Comparison of ENCODE assay signal across 12 cellular contexts in the genomic region with DNA sequence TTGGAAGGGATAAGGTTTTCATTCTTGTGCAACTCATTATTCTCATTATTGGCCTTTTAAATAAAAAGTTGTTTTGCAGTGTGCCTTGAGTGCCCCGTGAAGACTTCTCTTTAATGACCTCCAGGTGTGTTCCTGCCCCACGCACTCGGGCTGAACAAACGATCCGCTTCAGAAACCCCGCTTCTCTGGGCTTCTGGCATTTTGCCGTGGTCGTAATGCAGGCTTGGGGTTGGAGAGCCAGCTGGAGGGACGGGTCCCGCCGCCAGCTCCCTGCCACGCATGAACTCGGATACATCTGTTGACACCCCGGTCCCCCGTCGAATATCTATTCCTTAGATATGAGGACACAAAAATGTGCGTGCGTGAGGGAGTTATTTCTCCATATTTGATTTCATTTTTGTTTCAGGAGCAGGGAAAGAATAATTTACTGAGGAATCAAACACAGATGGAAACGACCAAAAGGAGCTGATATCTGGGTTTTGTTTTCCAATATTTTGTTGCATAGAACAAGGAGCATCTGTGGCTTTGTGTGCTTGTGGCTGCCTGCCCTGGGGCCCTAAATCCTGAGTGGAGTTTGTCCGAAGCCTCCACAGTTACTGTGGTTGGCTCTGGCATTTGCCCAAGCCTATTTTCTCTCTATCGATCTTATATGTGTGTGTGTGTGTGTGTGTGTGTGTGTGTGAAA. TPM values are rescaled to one million over a fixed set of nuclear protein-coding genes. Genes with fewer than 3 reads are reported as not detected.
DNase-seq lines count a peak whose midpoint lies in the region; TF ChIP-seq lines count a peak whose summit lies in the region.
"Had no signal": no experiment of that assay in that cellular context is flagged by ENCODE, and none has a peak within 500 bp of the region (broad histone marks: within the 10 kb centered on the region; RNA-seq: fewer than 3 reads in every experiment).

No MANE protein-coding gene starts in this region.

- H3K4me2 ChIP-seq in neural progenitor cell, result no peak overlapping the region

- intact Hi-C loops in stomach (cut with DNase I; ENCODE audit: low total_unique reads) (no loop called here), posterior vena cava (cut with DNase I) (no loop called here)

- TF ChIP-seq CTCF in AG10803 (conservative IDR thresholded peaks at IDR 0.05; ENCODE audit: low read length) (no peak), brain (conservative IDR thresholded peaks at IDR 0.05) (no peak), neural progenitor cell (IDR thresholded peaks at IDR 0.05) (no peak), stomach (IDR thresholded peaks at IDR 0.05) (no peak)

- H3K36me3 Mint-ChIP-seq in brain, result no peaks in the 10 kb centered on the region
- H3K36me3 Mint-ChIP-seq in neural progenitor cell, result peaks cover 5% of the 10 kb centered on the region
- H3K36me3 Mint-ChIP-seq: memory B cell had no signal

- H3K27me3 ChIP-seq in neural progenitor cell, result no peaks in the 10 kb centered on the region
- no peaks in the 10 kb centered on the region for H3K27me3 ChIP-seq in stomach
- H3K27me3 ChIP-seq in H7 (ENCODE audit: control insufficient read depth, insufficient read depth, low read length), result no peaks in the 10 kb centered on the region

- no peaks in the 10 kb centered on the region for H3K36me3 ChIP-seq in neural progenitor cell
- peaks cover 0 to 17% (median 12%) of the 10 kb centered on the region in 4 donors for H3K36me3 ChIP-seq in stomach
- no peaks in the 10 kb centered on the region for H3K36me3 ChIP-seq in H7 (replicated peaks; ENCODE audit: control insufficient read depth, insufficient read depth, low read length)

- H3K4me3 Mint-ChIP-seq in brain (peak overlapping the region; percentile 41 to 83 (median 64)), neural progenitor cell (no peak overlapping the region)
- H3K4me3 Mint-ChIP-seq: CD4-positive, alpha-beta T cell; memory B cell had no signal

- no peak overlapping the region for H3K9ac ChIP-seq in neural progenitor cell

- H3K27ac Mint-ChIP-seq in brain (peak overlapping the region; percentile 94 to 97 (median 96)), neural progenitor cell (peak overlapping the region; percentile 50)
- H3K27ac Mint-ChIP-seq: CD4-positive, alpha-beta T cell; memory B cell had no signal

- H3K9me3 ChIP-seq in neural progenitor cell (ENCODE audit: low read depth) (no peaks in the 10 kb centered on the region), stomach (no peaks in the 10 kb centered on the region)

- H3K4me1 ChIP-seq in neural progenitor cell (peaks cover 16% of the 10 kb centered on the region), stomach (peaks cover 16 to 60% (median 38%) of the 10 kb centered on the region in 4 donors)

- peaks cover 89% of the 10 kb centered on the region for H3K4me1 Mint-ChIP-seq in brain
- H3K4me1 Mint-ChIP-seq in neural progenitor cell, result peaks cover 70% of the 10 kb centered on the region

- H2AFZ ChIP-seq in neural progenitor cell (replicated peaks), result no peak overlapping the region

- no peaks in the 10 kb centered on the region for H3K9me3 Mint-ChIP-seq in brain
- H3K9me3 Mint-ChIP-seq in neural progenitor cell, result no peaks in the 10 kb centered on the region
- H3K9me3 Mint-ChIP-seq: CD4-positive, alpha-beta T cell; memory B cell had no signal

- peak overlapping the region; percentile 5; the same call in 1 of the 2 replicates for H3K4me3 ChIP-seq in AG10803 (ENCODE audit: low read length)
- H3K4me3 ChIP-seq in neural progenitor cell, result no peak overlapping the region
- H3K4me3 ChIP-seq in stomach, result no peak overlapping the region
- no peak overlapping the region for H3K4me3 ChIP-seq in H7 (ENCODE audit: insufficient read depth, low read depth, low read length)

- peaks cover 31% of the 10 kb centered on the region for H3F3A ChIP-seq in neural progenitor cell (ENCODE audit: low read depth)

- peak; percentile 48 for DNase-seq in AG10803 (ENCODE audit: low read depth)
- DNase-seq in NCI-H1105 (lab: John Stamatoyannopoulos, UW), result peak; percentile 46
- no peak for DNase-seq in neural progenitor cell (ENCODE audit: low spot score)
- DNase-seq in stomach, result no peak
- DNase-seq in NCI-H1436 treated with DMSO at 0.1 percent for 48 hours (lab: John Stamatoyannopoulos, UW), result no peak
- no peak for DNase-seq in posterior vena cava (ENCODE audit: low spot score)
- DNase-seq in H7, result no peak
- DNase-seq: CD4-positive, alpha-beta T cell; central memory CD4-positive, alpha-beta T cell; NCI-H1048 had no signal

- no peaks in the 10 kb centered on the region for H3K27me3 Mint-ChIP-seq in brain
- peaks cover 11% of the 10 kb centered on the region for H3K27me3 Mint-ChIP-seq in neural progenitor cell (ENCODE audit: insufficient read depth, low read depth)
- H3K27me3 Mint-ChIP-seq: CD4-positive, alpha-beta T cell had no signal

- H4K20me1 ChIP-seq in neural progenitor cell (ENCODE audit: low read depth), result no peaks in the 10 kb centered on the region

- TF ChIP-seq POLR2A in stomach (IDR thresholded peaks at IDR 0.05), result no peak

- 62 to 78% (median 74%) methylated on average over 21 of the region's 21 CpGs for WGBS in stomach, 5 donors

- H3K79me2 ChIP-seq in neural progenitor cell (ENCODE audit: low read depth), result no peaks in the 10 kb centered on the region

- H3K27ac ChIP-seq in neural progenitor cell (no peak overlapping the region), stomach (peak overlapping the region in 1 of 5 donors; percentile 57)

- no peak for TF ChIP-seq EP300 in stomach (IDR thresholded peaks at IDR 0.05)

RNA-seq across cellular contexts. Expression of a gene that starts 17.0 kb away (rescaled TPM):
- polyA plus RNA-seq in brain (ENCODE audit: insufficient read depth, low read depth, low replicate concordance) (48.7 TPM), stomach (10 to 100 TPM in 1 of 3 donors, 1 to 10 TPM in 2; 4.1 to 10.8 (median 4.3) TPM)
- total RNA-seq in neural progenitor cell (ENCODE audit: low replicate concordance) (13.2 and 60.0 TPM in 2 replicates), stomach (10 to 100 TPM; 16.2 to 79.1 (median 20.5) TPM), posterior vena cava (10 to 100 TPM; 50.1 to 51.6 TPM)
- 50.2 and 53.5 TPM in 2 replicates for total RNA-seq in H7 (2014; rRNA removed; shearing (Covaris generic))

RNA-seq across cellular contexts. Expression of a gene that starts 56.0 kb away (rescaled TPM):
- polyA plus RNA-seq in brain (ENCODE audit: insufficient read depth, low read depth, low replicate concordance) (18.0 TPM), stomach (10 to 100 TPM in 1 of 3 donors, 1 to 10 TPM in 2; 3.0 to 10.5 (median 7.5) TPM)
- total RNA-seq in neural progenitor cell (ENCODE audit: low replicate concordance) (4.6 and 10.1 TPM in 2 replicates), stomach (100 to 1,000 TPM in 1 of 5 donors, 10 to 100 TPM in 3, 1 to 10 TPM in 1; 1.8 to 248 (median 49.1) TPM), posterior vena cava (10 to 100 TPM; 14.6 to 19.1 TPM)
- 2.1 and 4.0 TPM in 2 replicates for total RNA-seq in H7 (2014; rRNA removed; shearing (Covaris generic))

RNA-seq across cellular contexts. Expression of a gene that starts 59.5 kb away (rescaled TPM):
- polyA plus RNA-seq in brain (ENCODE audit: insufficient read depth, low read depth, low replicate concordance) (49.3 TPM), stomach (10 to 100 TPM; 23.5 to 25.2 (median 23.5) TPM)
- total RNA-seq in neural progenitor cell (ENCODE audit: low replicate concordance) (9.3 and 52.2 TPM in 2 replicates), stomach (100 to 1,000 TPM in 1 of 5 donors, 10 to 100 TPM in 4; 16.3 to 119 (median 35.7) TPM), posterior vena cava (10 to 100 TPM; 16.3 to 17.2 TPM)
- total RNA-seq in H7 (2014; rRNA removed; shearing (Covaris generic)), result 83.5 and 86.4 TPM in 2 replicates

Comparison
In these comparisons a context has a peak if more than half of its experiments do, and no peak if none do; other contexts are left out.
1. DNase-seq: peak in AG10803 (single experiment) and NCI-H1105 (single experiment); none in neural progenitor cell (single experiment), stomach (single experiment), NCI-H1436 treated with DMSO at 0.1 percent for 48 hours (single experiment), posterior vena cava (single experiment) and H7 (single experiment).